Comparison of ENCODE assay signal across 22 cellular contexts in the genomic region with DNA sequence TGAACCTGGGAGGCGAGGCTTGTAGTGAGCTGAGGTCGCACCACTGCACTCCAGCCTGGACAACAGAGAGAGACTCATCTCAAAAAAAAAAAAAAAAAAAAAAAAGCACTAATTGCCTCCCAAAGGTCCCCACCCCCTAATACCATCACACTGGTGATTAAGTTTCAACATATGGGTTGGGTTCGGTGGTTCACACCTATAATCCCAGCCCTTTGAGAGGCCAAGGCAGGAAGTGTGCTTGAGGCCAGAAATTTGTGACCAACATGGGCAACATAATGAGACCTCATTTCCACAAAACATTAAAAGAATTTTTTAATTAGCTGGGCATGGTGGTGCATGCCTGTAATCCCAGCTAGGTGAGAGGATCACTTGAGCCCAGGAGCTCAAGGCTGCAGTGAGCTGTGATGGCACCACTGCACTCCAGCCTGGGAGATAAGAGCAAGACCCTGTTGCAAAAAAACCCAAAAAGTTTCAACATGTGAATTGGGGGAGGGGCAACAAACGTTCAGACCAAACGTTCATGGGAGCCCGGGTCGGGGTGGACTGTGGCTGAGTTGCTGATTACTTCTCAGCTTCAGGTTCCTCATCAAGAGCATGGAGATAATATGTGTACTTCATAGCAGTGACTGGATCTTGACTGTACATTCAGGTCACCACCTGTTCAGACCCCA.
"Had no signal": no experiment of that assay in that cellular context is flagged by ENCODE, and none has a peak within 500 bp of the region (broad histone marks: within the 10 kb centered on the region; RNA-seq: fewer than 3 reads in every experiment).

No MANE protein-coding gene starts in this region.

- H3K27ac ChIP-seq: coronary artery, epithelial cell of prostate, gastroesophageal sphincter, pancreas, psoas muscle, stomach, suprapubic skin, tibial nerve had no signal

- DNase-seq: activated effector memory CD4-positive, alpha-beta T cell treated with Interleukin-2 at 50 U/mL for 16 hours; activated naive CD4-positive, alpha-beta T cell treated with anti-CD3 and anti-CD28 coated beads for 36 hours; activated naive CD8-positive, alpha-beta T cell treated with anti-CD3 and anti-CD28 coated beads, Interleukin-2, amount 10 ng/mL, durations not matched to agents 7 days and 5 days; activated T-cell treated with anti-CD3 and anti-CD28 coated beads, Interleukin-2, amount 50 U/mL, for 72 hours; amniotic stem cell; cerebellar nuclear complex; head of caudate nucleus; hypothalamus; islet precursor cell; left cardiac atrium; nephron progenitor cell; pancreas; psoas muscle; right cardiac atrium; stimulated activated CD4-positive, alpha-beta T cell treated with anti-CD3 and anti-CD28 coated beads, Interleukin-4, amount 100 ng/mL, for 4 hours; stomach had no signal

- H3K27me3 ChIP-seq: gastroesophageal sphincter, pancreas, stomach, suprapubic skin, tibial nerve had no signal

- H3K36me3 ChIP-seq: gastroesophageal sphincter, suprapubic skin had no signal

- H3K27me3 Mint-ChIP-seq: activated naive CD8-positive, alpha-beta T cell treated with anti-CD3 and anti-CD28 coated beads, Interleukin-2, amount 10 ng/mL, durations not matched to agents 7 days and 5 days had no signal

- H3K4me1 ChIP-seq: pancreas, psoas muscle, stomach, suprapubic skin, tibial nerve had no signal

- H3K4me1 Mint-ChIP-seq: activated naive CD8-positive, alpha-beta T cell treated with anti-CD3 and anti-CD28 coated beads, Interleukin-2, amount 10 ng/mL, durations not matched to agents 7 days and 5 days; nephron progenitor cell had no signal

- H3K9me3 ChIP-seq: gastroesophageal sphincter, pancreas, suprapubic skin had no signal

- FAIRE-seq: pancreas had no signal

- H3K27ac Mint-ChIP-seq: activated naive CD4-positive, alpha-beta T cell treated with anti-CD3 and anti-CD28 coated beads for 36 hours; activated naive CD8-positive, alpha-beta T cell treated with anti-CD3 and anti-CD28 coated beads, Interleukin-2, amount 10 ng/mL, durations not matched to agents 7 days and 5 days; nephron progenitor cell; T-helper 2 cell treated with Interferon-gamma antibody and Interleukin-4, amounts not matched to agents 5 μg/mL and 100 μg/mL, for 36 hours had no signal

- H3K4me3 ChIP-seq: coronary artery, gastroesophageal sphincter, pancreas, psoas muscle, stomach, suprapubic skin, tibial nerve had no signal

- H3K4me3 Mint-ChIP-seq: activated naive CD4-positive, alpha-beta T cell treated with anti-CD3 and anti-CD28 coated beads for 36 hours; activated naive CD8-positive, alpha-beta T cell treated with anti-CD3 and anti-CD28 coated beads, Interleukin-2, amount 10 ng/mL, durations not matched to agents 7 days and 5 days; nephron progenitor cell; T-helper 2 cell treated with Interferon-gamma antibody and Interleukin-4, amounts not matched to agents 5 μg/mL and 100 μg/mL, for 36 hours had no signal
